ENCODE assay signal across 2 cellular contexts in the genomic region with DNA sequence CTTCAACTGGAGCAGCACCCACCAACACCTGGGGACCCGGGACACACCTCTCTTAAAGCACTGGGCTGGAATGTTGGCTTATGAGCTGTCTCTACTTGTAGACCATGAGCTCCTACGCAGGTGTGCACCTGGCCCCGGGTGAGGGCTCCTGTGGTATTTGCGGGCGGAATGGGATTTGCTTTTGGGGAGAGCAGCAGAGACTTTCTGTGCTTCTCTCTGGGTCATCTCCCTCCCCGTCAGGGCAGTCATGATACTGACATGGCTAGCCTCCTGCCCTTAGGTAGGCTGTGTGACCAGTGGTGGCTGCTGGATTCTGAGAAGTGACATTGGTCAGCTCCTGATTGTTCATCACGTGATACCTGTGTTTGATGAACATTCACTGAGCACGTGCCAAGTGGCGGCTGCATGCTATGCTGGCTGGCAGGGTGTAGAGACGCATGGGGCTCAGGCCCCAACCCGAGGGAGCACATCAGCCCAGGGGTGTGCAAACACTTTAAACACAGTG.
TF ChIP-seq lines count a peak whose summit lies in the region.

No MANE protein-coding gene starts in this region.

TF ChIP-seq in IMR-90, 13 proteins besides CTCF, POLR2A, EP300 and RAD21:
- no peak for TF ChIP-seq MAZ (IDR thresholded peaks at IDR 0.05; ENCODE audit: borderline replicate concordance, low read depth, low read length)
- no peak for TF ChIP-seq MAFK (IDR thresholded peaks at IDR 0.05; ENCODE audit: low read depth, low read length)
- TF ChIP-seq RFX5 (IDR thresholded peaks at IDR 0.05; ENCODE audit: low read depth, low read length) = no peak
- TF ChIP-seq RCOR1 (IDR thresholded peaks at IDR 0.05; ENCODE audit: insufficient replicate concordance, low read length) = no peak
- no peak for TF ChIP-seq SMC3 (IDR thresholded peaks at IDR 0.05; ENCODE audit: low read depth, low read length)
- no peak for TF ChIP-seq CEBPB (IDR thresholded peaks at IDR 0.05; ENCODE audit: low read depth, low read length)
- TF ChIP-seq, protein P1, sequence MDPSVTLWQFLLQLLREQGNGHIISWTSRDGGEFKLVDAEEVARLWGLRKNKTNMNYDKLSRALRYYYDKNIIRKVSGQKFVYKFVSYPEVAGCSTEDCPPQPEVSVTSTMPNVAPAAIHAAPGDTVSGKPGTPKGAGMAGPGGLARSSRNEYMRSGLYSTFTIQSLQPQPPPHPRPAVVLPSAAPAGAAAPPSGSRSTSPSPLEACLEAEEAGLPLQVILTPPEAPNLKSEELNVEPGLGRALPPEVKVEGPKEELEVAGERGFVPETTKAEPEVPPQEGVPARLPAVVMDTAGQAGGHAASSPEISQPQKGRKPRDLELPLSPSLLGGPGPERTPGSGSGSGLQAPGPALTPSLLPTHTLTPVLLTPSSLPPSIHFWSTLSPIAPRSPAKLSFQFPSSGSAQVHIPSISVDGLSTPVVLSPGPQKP (IDR thresholded peaks at IDR 0.05; ENCODE audit: borderline replicate concordance, low read depth, low read length) = no peak
- TF ChIP-seq BHLHE40 (IDR thresholded peaks at IDR 0.05; ENCODE audit: low read depth, low read length) = no peak
- TF ChIP-seq MXI1 (IDR thresholded peaks at IDR 0.05; ENCODE audit: borderline replicate concordance, low read depth, low read length) = no peak
- TF ChIP-seq NFE2L2 (IDR thresholded peaks at IDR 0.05; ENCODE audit: low read depth, low read length) = no peak
- no peak for TF ChIP-seq CHD1 (IDR thresholded peaks at IDR 0.05; ENCODE audit: low read depth, low read length)
- TF ChIP-seq FOS (IDR thresholded peaks at IDR 0.05; ENCODE audit: low read depth, low read length) = no peak
- TF ChIP-seq, protein P2, sequence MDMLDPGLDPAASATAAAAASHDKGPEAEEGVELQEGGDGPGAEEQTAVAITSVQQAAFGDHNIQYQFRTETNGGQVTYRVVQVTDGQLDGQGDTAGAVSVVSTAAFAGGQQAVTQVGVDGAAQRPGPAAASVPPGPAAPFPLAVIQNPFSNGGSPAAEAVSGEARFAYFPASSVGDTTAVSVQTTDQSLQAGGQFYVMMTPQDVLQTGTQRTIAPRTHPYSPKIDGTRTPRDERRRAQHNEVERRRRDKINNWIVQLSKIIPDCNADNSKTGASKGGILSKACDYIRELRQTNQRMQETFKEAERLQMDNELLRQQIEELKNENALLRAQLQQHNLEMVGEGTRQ (IDR thresholded peaks at IDR 0.05; ENCODE audit: low read depth, low read length) = no peak

TF ChIP-seq in K562, 482 proteins besides CTCF, POLR2A, EP300 and RAD21:
- TF ChIP-seq SAFB2 (IDR thresholded peaks at IDR 0.05; ENCODE audit: borderline replicate concordance, low read depth, low read length, severe bottlenecking) (no peak), MITF (IDR thresholded peaks at IDR 0.05) (no peak), XRCC4 (IDR thresholded peaks at IDR 0.05; ENCODE audit: extremely low read depth, insufficient read depth, insufficient read length) (no peak), RAD51 (IDR thresholded peaks at IDR 0.05; ENCODE audit: borderline replicate concordance, low read depth) (peak; percentile 54; the same call in 1 of the 2 replicates), ARHGAP35 (IDR thresholded peaks at IDR 0.05; ENCODE audit: partially characterized antibody) (no peak), GTF2F1 (IDR thresholded peaks at IDR 0.05; ENCODE audit: low read depth, low read length) (no peak), RFX1 (IDR thresholded peaks at IDR 0.05) (no peak), TFE3 (CRISPR knock-in tag; IDR thresholded peaks at IDR 0.05) (peak; percentile 75), BHLHE40 (IDR thresholded peaks at IDR 0.05; ENCODE audit: low read length) (0 out of 2 replicates have a peak, but pooled peaks have one; percentile 44), TOE1 (IDR thresholded peaks at IDR 0.05; ENCODE audit: borderline replicate concordance) (0 out of 2 replicates have a peak, but pooled peaks have one; percentile 24), TOE1 (CRISPR knock-in tag; IDR thresholded peaks at IDR 0.05; ENCODE audit: borderline replicate concordance, low read depth) (no peak)
- TF ChIP-seq, protein P2 (CRISPR knock-in tag; IDR thresholded peaks at IDR 0.05) = peak; percentile 23; the same call in 1 of the 2 replicates
- TF ChIP-seq, protein P3, sequence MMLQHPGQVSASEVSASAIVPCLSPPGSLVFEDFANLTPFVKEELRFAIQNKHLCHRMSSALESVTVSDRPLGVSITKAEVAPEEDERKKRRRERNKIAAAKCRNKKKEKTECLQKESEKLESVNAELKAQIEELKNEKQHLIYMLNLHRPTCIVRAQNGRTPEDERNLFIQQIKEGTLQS (IDR thresholded peaks at IDR 0.05) = no peak
- TF ChIP-seq, protein P3 (CRISPR knock-in tag; conservative IDR thresholded peaks at IDR 0.05) = no peak
